ENCODE assay signal across 27 cellular contexts in genomic region chr17:47607481-47607880, GRCh38. TPM values are rescaled to one million over a fixed set of nuclear protein-coding genes. Genes with fewer than 3 reads are reported as not detected.
A peak's percentile ranks its signal among the peaks of the same experiment; 100 is the strongest.
DNase-seq lines count a peak whose midpoint lies in the region; ATAC-seq, FAIRE-seq and TF ChIP-seq lines count a peak whose summit lies in the region.
"Had no signal": no experiment of that assay in that cellular context is flagged by ENCODE, and none has a peak within 500 bp of the region (broad histone marks: within the 10 kb centered on the region; RNA-seq: fewer than 3 reads in every experiment).

No MANE protein-coding gene starts in this region.

- 83% methylated on average over 3 of the region's 3 CpGs for WGBS in GM12878 (ENCODE audit: insufficient coverage, insufficient replicate concordance, low lambda C conversion rate, missing lambda C conversion rate)

- H3K9me3 Mint-ChIP-seq in activated naive CD4-positive, alpha-beta T cell treated with anti-CD3 and anti-CD28 coated beads, Interleukin-2, amount 50 U/mL, for 72 hours, result no peaks in the 10 kb centered on the region
- H3K9me3 Mint-ChIP-seq in stimulated activated naive B cell treated with anti-CD40 and anti-IgM and Interleukin-4, amounts not matched to agents 10 μg/mL and 1 μg/mL and 100 μg/mL, for 72 hours, result no peaks in the 10 kb centered on the region
- H3K9me3 Mint-ChIP-seq: activated naive CD8-positive, alpha-beta T cell treated with anti-CD3 and anti-CD28 coated beads, Interleukin-2, amount 50 U/mL, for 24 hours had no signal

- intact Hi-C loops in GM12878 (cut with micrococcal nuclease; ENCODE audit: unreplicated experiment), result no loop called here

- no peaks in the 10 kb centered on the region for H3K9me3 ChIP-seq in GM12878 (replicated peaks; ENCODE audit: control insufficient read depth, insufficient read depth, low read length)
- H3K9me3 ChIP-seq: esophagus muscularis mucosa, heart right ventricle, MG63, right lobe of liver, SJSA1 had no signal

- TF ChIP-seq EP300 in GM12878 (IDR thresholded peaks at IDR 0.05; ENCODE audit: borderline replicate concordance in 1 of 2, control insufficient read depth in 1 of 2, low read depth in 2 of 2, low read length in 2 of 2), result no peak

- H3K4me3 ChIP-seq in GM12878, result no peak overlapping the region
- H3K4me3 ChIP-seq: esophagus muscularis mucosa, heart right ventricle, lung, MG63, right lobe of liver, SJSA1 had no signal

- no peak overlapping the region for H2AFZ ChIP-seq in GM12878 (ENCODE audit: control insufficient read depth, low read depth, low read length)

- TF ChIP-seq CTCF in GM12878 (IDR thresholded peaks at IDR 0.05 in 2 of 3, conservative IDR thresholded peaks at IDR 0.05 in 1 of 3; ENCODE audit: control insufficient read depth in 2 of 3, extremely low read depth in 1 of 3, insufficient read depth in 1 of 3, low read depth in 3 of 3, low read length in 3 of 3), result no peak

- no peaks in the 10 kb centered on the region for H3K27me3 Mint-ChIP-seq in stimulated activated naive B cell treated with anti-CD40 and anti-IgM and Interleukin-4, amounts not matched to agents 10 μg/mL and 1 μg/mL and 100 μg/mL, for 72 hours
- H3K27me3 Mint-ChIP-seq: activated naive CD8-positive, alpha-beta T cell treated with anti-CD3 and anti-CD28 coated beads, Interleukin-2, amount 50 U/mL, for 24 hours had no signal

- TF ChIP-seq RAD21 in GM12878 (IDR thresholded peaks at IDR 0.05; ENCODE audit: insufficient read depth, low read depth, low read length), result no peak

- POLR2A ChIA-PET in GM12878 (lab: Charles Lee), result no interaction called here

- H3K27me3 ChIP-seq in GM12878 (replicated peaks in 1 of 2; ENCODE audit: control insufficient read depth in 2 of 2, insufficient read depth in 2 of 2, low read length in 1 of 2), result no peaks in the 10 kb centered on the region; a peak in 1 of 4 replicates
- H3K27me3 ChIP-seq: esophagus muscularis mucosa, foreskin keratinocyte, heart right ventricle, MG63, right lobe of liver, SJSA1 had no signal

- no peak overlapping the region for H3K9ac ChIP-seq in GM12878 (ENCODE audit: control insufficient read depth, insufficient read depth, low read length)

- peaks cover 2 to 25% of the 10 kb centered on the region in 2 experiments for H3K36me3 ChIP-seq in GM12878 (ENCODE audit: control insufficient read depth in 2 of 2, insufficient read depth in 2 of 2, low read length in 1 of 2)

- no peaks in the 10 kb centered on the region for H3K4me1 Mint-ChIP-seq in stimulated activated naive B cell treated with anti-CD40 and anti-IgM and Interleukin-4, amounts not matched to agents 10 μg/mL and 1 μg/mL and 100 μg/mL, for 72 hours
- H3K4me1 Mint-ChIP-seq: activated naive CD8-positive, alpha-beta T cell treated with anti-CD3 and anti-CD28 coated beads, Interleukin-2, amount 50 U/mL, for 24 hours had no signal

- TF ChIP-seq POLR2A in GM12878 (IDR thresholded peaks at IDR 0.05; ENCODE audit: low read depth, low read length) (no peak), GM12892 (IDR thresholded peaks at IDR 0.05; ENCODE audit: low read depth, low read length) (no peak)

- CTCF ChIA-PET in GM12878 (lab: Yijun Ruan, JAX), result no interaction called here

- no peak overlapping the region for H3K4me3 Mint-ChIP-seq in stimulated activated naive B cell treated with anti-CD40 and anti-IgM and Interleukin-4, amounts not matched to agents 10 μg/mL and 1 μg/mL and 100 μg/mL, for 72 hours
- H3K4me3 Mint-ChIP-seq: activated naive CD8-positive, alpha-beta T cell treated with anti-CD3 and anti-CD28 coated beads, Interleukin-2, amount 50 U/mL, for 24 hours had no signal

- in situ Hi-C loops in GM12878 (cut with MboI), result no loop called here

- H3K4me2 ChIP-seq in GM12878 (ENCODE audit: control insufficient read depth, insufficient read depth), result no peak overlapping the region

- SMC1A ChIA-PET in GM12878 (lab: Charles Lee; ENCODE audit: uncharacterized antibody, unreplicated experiment), result no interaction called here

- ATAC-seq in activated naive CD4-positive, alpha-beta T cell treated with anti-CD3 and anti-CD28 coated beads, Interleukin-2, amount 50 U/mL, for 72 hours, result no peak
- ATAC-seq in GM12878, result no peak
- ATAC-seq in stimulated activated naive B cell treated with anti-CD40 and anti-IgM and Interleukin-4, amounts not matched to agents 10 μg/mL and 1 μg/mL and 100 μg/mL, for 72 hours (replicated peaks), result no peak
- ATAC-seq in HG03378 (IDR thresholded peaks at IDR 0.05; ENCODE audit: unreplicated experiment), result no peak
- ATAC-seq in GM19452 (IDR thresholded peaks at IDR 0.05; ENCODE audit: unreplicated experiment), result no peak
- ATAC-seq: activated CD4-positive, CD25-positive, alpha-beta regulatory T cell treated with anti-CD3 and anti-CD28 coated beads, Interleukin-2, amount 50 U/mL, for 24 hours; activated naive CD8-positive, alpha-beta T cell treated with anti-CD3 and anti-CD28 coated beads, Interleukin-2, amount 50 U/mL, for 24 hours; foreskin keratinocyte; heart right ventricle; right lobe of liver had no signal

- RAD21 ChIA-PET in GM12878 (lab: Charles Lee; ENCODE audit: unreplicated experiment), result no interaction called here

- BruUV-seq in GM12878 (replicated peaks; lab: Mats Ljungman, UMichigan), result TSS peak; percentile 43

- no peak for DNase-seq in activated naive CD4-positive, alpha-beta T cell treated with anti-CD3 and anti-CD28 coated beads, Interleukin-2, amount 50 U/mL, for 72 hours (ENCODE audit: low spot score in 2 of 2)
- DNase-seq in activated naive CD4-positive, alpha-beta T cell treated with Interleukin-2 at 50 U/mL for 16 hours, result no peak
- DNase-seq in HTR-8/SVneo (ENCODE audit: insufficient read length, low spot score), result no peak
- DNase-seq in GM12878 (ENCODE audit: low read depth, low spot score), result no peak
- DNase-seq in stimulated activated naive B cell treated with anti-CD40 and anti-IgM and Interleukin-4, amounts not matched to agents 10 μg/mL and 1 μg/mL and 100 μg/mL, for 72 hours, result no peak
- DNase-seq in GM12892 (ENCODE audit: insufficient read length), result no peak
- DNase-seq: activated naive CD8-positive, alpha-beta T cell treated with anti-CD3 and anti-CD28 coated beads, Interleukin-2, amount 50 U/mL, for 24 hours; C1 segment of cervical spinal cord; central memory CD4-positive, alpha-beta T cell; dermis blood vessel endothelial cell; foreskin keratinocyte; heart right ventricle; MG63; NCI-H1417; NCI-H2081 treated with DMSO at 0.1 percent for 48 hours; NCI-H345; NCI-H748 treated with DMSO at 0.1 percent for 48 hours; right lobe of liver; stimulated activated CD4-positive, alpha-beta T cell treated with anti-CD3 and anti-CD28 coated beads, Interleukin-2, amount 100 ng/mL, for 48 hours had no signal

- FAIRE-seq in HTR-8/SVneo (lab: Jason Lieb, UNC) (peak; percentile 16), GM12878 (lab: Jason Lieb, UNC) (no peak), GM12892 (lab: Jason Lieb, UNC) (no peak)
- FAIRE-seq: GM12891, TTC549 had no signal

- no peaks in the 10 kb centered on the region for H3K79me2 ChIP-seq in GM12878 (ENCODE audit: control insufficient read depth, insufficient read depth, low read length)

- no peak overlapping the region for H3K27ac ChIP-seq in GM12878 (ENCODE audit: control insufficient read depth, insufficient read depth)
- H3K27ac ChIP-seq: foreskin keratinocyte, right lobe of liver, SJSA1 had no signal

- peak overlapping the region; percentile 5 to 45 for H3K27ac Mint-ChIP-seq in activated naive CD4-positive, alpha-beta T cell treated with anti-CD3 and anti-CD28 coated beads, Interleukin-2, amount 50 U/mL, for 72 hours
- peak overlapping the region; percentile 31 for H3K27ac Mint-ChIP-seq in stimulated activated naive B cell treated with anti-CD40 and anti-IgM and Interleukin-4, amounts not matched to agents 10 μg/mL and 1 μg/mL and 100 μg/mL, for 72 hours
- H3K27ac Mint-ChIP-seq: activated naive CD8-positive, alpha-beta T cell treated with anti-CD3 and anti-CD28 coated beads, Interleukin-2, amount 50 U/mL, for 24 hours had no signal

- H3K4me1 ChIP-seq in GM12878 (ENCODE audit: control insufficient read depth, insufficient read depth, low read length), result no peaks in the 10 kb centered on the region

- peaks cover 0 to 7% of the 10 kb centered on the region in 2 donors for H3K36me3 Mint-ChIP-seq in activated naive CD4-positive, alpha-beta T cell treated with anti-CD3 and anti-CD28 coated beads, Interleukin-2, amount 50 U/mL, for 72 hours
- H3K36me3 Mint-ChIP-seq in stimulated activated naive B cell treated with anti-CD40 and anti-IgM and Interleukin-4, amounts not matched to agents 10 μg/mL and 1 μg/mL and 100 μg/mL, for 72 hours, result peaks cover 29 to 44% of the 10 kb centered on the region in 2 donors

- no peaks in the 10 kb centered on the region for H4K20me1 ChIP-seq in GM12878 (ENCODE audit: control insufficient read depth, insufficient read depth)

TF ChIP-seq in GM12878, 131 proteins besides CTCF, POLR2A, EP300 and RAD21:
- no peak for TF ChIP-seq CHD1 (IDR thresholded peaks at IDR 0.05; ENCODE audit: low read depth, low read length)
- TF ChIP-seq CEBPB (IDR thresholded peaks at IDR 0.05; ENCODE audit: borderline replicate concordance in 1 of 2, low read depth in 2 of 2, low read length in 2 of 2), result no peak

RNA-seq across cellular contexts. Expression of gene KPNB1, which starts 42.2 kb away (rescaled TPM):
- total RNA-seq in activated naive CD4-positive, alpha-beta T cell treated with anti-CD3 and anti-CD28 coated beads, Interleukin-2, amount 50 U/mL, for 72 hours, result 100 to 1,000 TPM; 560 to 601 TPM
- total RNA-seq in GM12878 (2013; cell fraction: nucleolus; rRNA removed), result 212 and 232 TPM in 2 replicates
- total RNA-seq in GM12878 (2014; rRNA removed) (246 and 258 TPM in 2 replicates), GM12878 (2014; rRNA removed; fragmentation: Illumina TruSeq; extraction: Trizol) (261 and 282 TPM in 2 replicates), GM12878 (2021) (485 and 525 TPM in 2 replicates)
- polyA plus RNA-seq in GM12878 (2011; ENCODE audit: low read depth), result 133 TPM
- polyA plus RNA-seq in GM12878 (2011; rRNA removed) (231 and 237 TPM in 2 replicates), GM12878 (2014; fragmentation: Illumina TruSeq; extraction: Trizol) (430 and 445 TPM in 2 replicates), GM12878 (2014; fragmentation: Nextera tagmentation; extraction: Ambion mirVana) (100 to 1,000 TPM; 130 to 233 TPM), GM12878 (2014; rRNA removed) (255 and 258 TPM in 2 replicates), GM12878 (2016; fragmentation: Nextera tagmentation; extraction: Ambion mirVana) (10 to 100 TPM; 67.8 to 73.9 TPM)
- 156 and 173 TPM in 2 replicates for polyA plus RNA-seq in GM12878 (2011; cell fraction: cytosol; rRNA removed)
- 144 and 217 TPM in 2 replicates for polyA plus RNA-seq in GM12878 (2011; cell fraction: nucleus; rRNA removed)
- 185 and 207 TPM in 2 replicates for polyA plus RNA-seq in GM12878 (2012)
- polyA minus RNA-seq in GM12878 (2011; rRNA and poly(A)+ RNA removed), result 236 and 343 TPM in 2 replicates
- polyA minus RNA-seq in GM12878 (2011; cell fraction: cytosol; rRNA and poly(A)+ RNA removed), result 95.2 and 97.0 TPM in 2 replicates
- 44.5 and 57.6 TPM in 2 replicates for polyA minus RNA-seq in GM12878 (2011; cell fraction: nucleus; rRNA and poly(A)+ RNA removed)
- 343 TPM for polyA plus RNA-seq in GM12892 (2012; ENCODE audit: missing spikeins)
